8 cellular contexts compared by ENCODE assay signal in genomic region chr10:79322616-79323566, GRCh38. TPM values are rescaled to one million over a fixed set of nuclear protein-coding genes. Genes with fewer than 3 reads are reported as not detected.
DNase-seq lines count a peak whose midpoint lies in the region; ATAC-seq and TF ChIP-seq lines count a peak whose summit lies in the region.

No MANE protein-coding gene starts in this region.

- DNase-seq in AG20443 (ENCODE audit: low spot score), result peak; percentile 87
- DNase-seq in NCI-H226, result peak; percentile 32
- DNase-seq in activated T-cell treated with anti-CD3 and anti-CD28 coated beads for 4 hours, result peak; percentile 52
- DNase-seq in stimulated activated CD4-positive, alpha-beta T cell treated with anti-CD3 and anti-CD28 coated beads, Interleukin-4, amount 100 ng/mL, for 1 hour, result peak; percentile 64
- DNase-seq in NCI-H1436 treated with DMSO at 0.1 percent for 48 hours (lab: John Stamatoyannopoulos, UW), result no peak

- no peak for TF ChIP-seq EP300 in gastroesophageal sphincter (IDR thresholded peaks at IDR 0.05)

- peaks cover 0 to 4% (median under 1%) of the 10 kb centered on the region in 3 donors for H3K4me1 ChIP-seq in gastroesophageal sphincter

- H3K4me3 ChIP-seq in gastroesophageal sphincter, result no peak overlapping the region

- no peak overlapping the region for H3K27ac ChIP-seq in gastroesophageal sphincter

- H3K27me3 ChIP-seq in gastroesophageal sphincter, result no peaks in the 10 kb centered on the region

- H3K36me3 ChIP-seq in gastroesophageal sphincter, result no peaks in the 10 kb centered on the region

- no peak for TF ChIP-seq POLR2A in gastroesophageal sphincter (IDR thresholded peaks at IDR 0.05)

- TF ChIP-seq CTCF in gastroesophageal sphincter (IDR thresholded peaks at IDR 0.05), result no peak

- no peaks in the 10 kb centered on the region for H3K9me3 ChIP-seq in gastroesophageal sphincter

- WGBS in gastroesophageal sphincter (ENCODE audit: low coverage in 1 of 2), 2 donors, result 75 to 80% methylated on average over 6 to 10 of the region's 15 CpGs

- ATAC-seq in GM21786 (IDR thresholded peaks at IDR 0.05; ENCODE audit: unreplicated experiment) (peak; percentile 63), gastroesophageal sphincter (peak; percentile 37), GM18858 (IDR thresholded peaks at IDR 0.05; ENCODE audit: unreplicated experiment) (no peak)

RNA-seq across cellular contexts. Expression of gene PPIF, which starts 24.4 kb away (rescaled TPM):
- total RNA-seq in gastroesophageal sphincter, result 10 to 100 TPM; 16.5 to 38.0 (median 22.8) TPM
